26 cellular contexts compared by ENCODE assay signal in the genomic region with DNA sequence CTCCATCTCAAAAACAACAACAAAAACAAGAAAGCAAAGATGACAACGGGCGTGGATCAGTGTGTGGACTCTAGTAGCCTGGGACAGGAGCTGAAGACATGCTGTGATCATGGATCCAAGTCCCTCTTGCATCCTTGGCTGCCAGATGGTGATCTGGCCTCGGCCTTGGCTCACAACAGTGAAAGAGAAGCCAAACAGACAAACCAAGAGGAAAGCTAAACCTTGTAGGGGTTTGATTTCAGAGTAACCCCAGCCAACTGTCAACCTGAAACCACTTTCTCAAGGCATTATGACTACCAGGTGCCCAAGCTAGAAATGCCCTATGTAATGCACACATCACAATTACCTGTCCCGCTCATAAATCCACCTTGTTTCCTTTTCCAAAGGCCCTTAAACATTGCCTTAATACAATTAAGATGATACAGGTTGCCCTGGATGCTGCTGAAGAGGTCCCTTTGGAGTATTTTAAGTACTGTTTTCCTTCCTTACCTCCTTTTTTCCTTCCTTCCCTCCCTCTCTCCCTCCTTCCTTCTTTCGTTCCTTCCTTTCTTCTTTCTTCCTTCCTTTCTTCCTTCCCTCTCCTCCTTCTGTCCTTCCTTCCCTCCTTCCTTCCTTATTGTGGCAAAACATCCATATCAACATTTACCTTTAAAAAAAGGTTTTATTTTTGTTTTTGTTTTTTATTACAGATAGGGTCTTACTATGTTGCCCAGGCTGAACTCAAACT. TPM values are rescaled to one million over a fixed set of nuclear protein-coding genes. Genes with fewer than 3 reads are reported as not detected.
DNase-seq lines count a peak whose midpoint lies in the region; ATAC-seq lines count a peak whose summit lies in the region.
"Had no signal": no experiment of that assay in that cellular context is flagged by ENCODE, and none has a peak within 500 bp of the region (broad histone marks: within the 10 kb centered on the region; RNA-seq: fewer than 3 reads in every experiment).

No MANE protein-coding gene starts in this region.

- peaks cover 9% of the 10 kb centered on the region for H3K36me3 Mint-ChIP-seq in activated CD8-positive, alpha-beta memory T cell treated with anti-CD3 and anti-CD28 coated beads, Interleukin-2, amount 10 ng/mL, durations not matched to agents 7 days and 5 days
- no peaks in the 10 kb centered on the region for H3K36me3 Mint-ChIP-seq in stimulated activated effector memory CD8-positive, alpha-beta T cell treated with anti-CD3 and anti-CD28 coated beads, Interleukin-12 subunit alpha, Interleukin-12 subunit beta, amount 100 ng/mL, for 72 hours
- H3K36me3 Mint-ChIP-seq: activated naive CD4-positive, alpha-beta T cell treated with anti-CD3 and anti-CD28 coated beads, Interleukin-2, amount 10 ng/mL, durations not matched to agents 7 days and 5 days; immature natural killer cell; naive B cell had no signal

- peak; percentile 53 for ATAC-seq in activated CD8-positive, alpha-beta memory T cell treated with anti-CD3 and anti-CD28 coated beads, Interleukin-2, amount 10 ng/mL, durations not matched to agents 7 days and 5 days
- ATAC-seq in stimulated activated effector memory CD8-positive, alpha-beta T cell treated with anti-CD3 and anti-CD28 coated beads, Interleukin-12 subunit alpha, Interleukin-12 subunit beta, amount 100 ng/mL, for 72 hours = peak; percentile 72
- no peak for ATAC-seq in GM18861 (IDR thresholded peaks at IDR 0.05; ENCODE audit: unreplicated experiment)
- ATAC-seq: A549, left lung had no signal

- CTCF ChIA-PET in activated CD8-positive, alpha-beta memory T cell treated with anti-CD3 and anti-CD28 coated beads, Interleukin-2, amount 10 ng/mL, durations not matched to agents 7 days and 5 days (lab: Charles Lee) = interaction anchor here (1.0 to 1.6 kb wide), 4 partner anchors 11 to 35 kb away, joined by 3 to 4 read pairs (median 3); no protein-coding TSS in a partner anchor

- peaks cover 2% of the 10 kb centered on the region for H3K9me3 Mint-ChIP-seq in activated CD8-positive, alpha-beta memory T cell treated with anti-CD3 and anti-CD28 coated beads, Interleukin-2, amount 10 ng/mL, durations not matched to agents 7 days and 5 days (ENCODE audit: low read depth)
- no peaks in the 10 kb centered on the region for H3K9me3 Mint-ChIP-seq in stimulated activated effector memory CD8-positive, alpha-beta T cell treated with anti-CD3 and anti-CD28 coated beads, Interleukin-12 subunit alpha, Interleukin-12 subunit beta, amount 100 ng/mL, for 72 hours
- H3K9me3 Mint-ChIP-seq: CD4-positive, alpha-beta T cell had no signal

- no peak for DNase-seq in activated CD8-positive, alpha-beta memory T cell treated with anti-CD3 and anti-CD28 coated beads, Interleukin-2, amount 10 ng/mL, durations not matched to agents 7 days and 5 days
- DNase-seq in activated CD8-positive, alpha-beta memory T cell treated with anti-CD3 and anti-CD28 coated beads, Interleukin-2, amount 50 U/mL, for 4 hours = no peak
- DNase-seq in NCI-H446 treated with DMSO at 0.1 percent for 48 hours (lab: John Stamatoyannopoulos, UW) (peak; percentile 79), cerebellum (ENCODE audit: low spot score) (peak; percentile 85)
- no peak for DNase-seq in stimulated activated effector memory CD8-positive, alpha-beta T cell treated with anti-CD3 and anti-CD28 coated beads, Interleukin-12 subunit alpha, Interleukin-12 subunit beta, amount 100 ng/mL, for 72 hours (ENCODE audit: low spot score in 2 of 2)
- DNase-seq in central memory CD4-positive, alpha-beta T cell = no peak
- no peak for DNase-seq in activated CD4-positive, CD25-positive, alpha-beta regulatory T cell treated with anti-CD3 and anti-CD28 coated beads, Interleukin-2, amount 50 U/mL, for 72 hours
- DNase-seq: activated CD4-positive, alpha-beta T cell treated with anti-CD3 and anti-CD28 coated beads for 48 hours; activated naive CD4-positive, alpha-beta T cell treated with anti-CD3 and anti-CD28 coated beads, Interleukin-2, amount 10 ng/mL, durations not matched to agents 7 days and 5 days; AML-193; CD4-positive, alpha-beta T cell; dermis blood vessel endothelial cell; EL; hypothalamus; immature natural killer cell; left lung; naive B cell; NCI-H1105 treated with DMSO at 0.1 percent for 48 hours; NCI-H2029; NCI-H345; occipital lobe; PC-9; SHP77; stomach had no signal

- no peak overlapping the region for H3K27ac Mint-ChIP-seq in activated CD8-positive, alpha-beta memory T cell treated with anti-CD3 and anti-CD28 coated beads, Interleukin-2, amount 10 ng/mL, durations not matched to agents 7 days and 5 days
- no peak overlapping the region for H3K27ac Mint-ChIP-seq in stimulated activated effector memory CD8-positive, alpha-beta T cell treated with anti-CD3 and anti-CD28 coated beads, Interleukin-12 subunit alpha, Interleukin-12 subunit beta, amount 100 ng/mL, for 72 hours
- H3K27ac Mint-ChIP-seq: activated naive CD4-positive, alpha-beta T cell treated with anti-CD3 and anti-CD28 coated beads, Interleukin-2, amount 10 ng/mL, durations not matched to agents 7 days and 5 days; CD4-positive, alpha-beta T cell; immature natural killer cell had no signal

- no peak overlapping the region for H3K4me3 Mint-ChIP-seq in activated CD8-positive, alpha-beta memory T cell treated with anti-CD3 and anti-CD28 coated beads, Interleukin-2, amount 10 ng/mL, durations not matched to agents 7 days and 5 days
- H3K4me3 Mint-ChIP-seq in stimulated activated effector memory CD8-positive, alpha-beta T cell treated with anti-CD3 and anti-CD28 coated beads, Interleukin-12 subunit alpha, Interleukin-12 subunit beta, amount 100 ng/mL, for 72 hours = no peak overlapping the region
- H3K4me3 Mint-ChIP-seq: activated naive CD4-positive, alpha-beta T cell treated with anti-CD3 and anti-CD28 coated beads, Interleukin-2, amount 10 ng/mL, durations not matched to agents 7 days and 5 days; CD4-positive, alpha-beta T cell; immature natural killer cell had no signal

- H3K4me1 Mint-ChIP-seq in activated CD8-positive, alpha-beta memory T cell treated with anti-CD3 and anti-CD28 coated beads, Interleukin-2, amount 10 ng/mL, durations not matched to agents 7 days and 5 days = peaks cover 15% of the 10 kb centered on the region
- H3K4me1 Mint-ChIP-seq in stimulated activated effector memory CD8-positive, alpha-beta T cell treated with anti-CD3 and anti-CD28 coated beads, Interleukin-12 subunit alpha, Interleukin-12 subunit beta, amount 100 ng/mL, for 72 hours = peaks cover 17% of the 10 kb centered on the region
- H3K4me1 Mint-ChIP-seq: immature natural killer cell had no signal

- no peaks in the 10 kb centered on the region for H3K27me3 Mint-ChIP-seq in activated CD8-positive, alpha-beta memory T cell treated with anti-CD3 and anti-CD28 coated beads, Interleukin-2, amount 10 ng/mL, durations not matched to agents 7 days and 5 days
- H3K27me3 Mint-ChIP-seq: CD4-positive, alpha-beta T cell; naive B cell had no signal

RNA-seq across cellular contexts. Expression of a gene that starts 41.4 kb away (rescaled TPM):
- total RNA-seq in activated CD8-positive, alpha-beta memory T cell treated with anti-CD3 and anti-CD28 coated beads, Interleukin-2, amount 10 ng/mL, durations not matched to agents 7 days and 5 days = 1 to 10 TPM; 6.8 to 7.4 TPM
- total RNA-seq in cerebellum = 0.82 TPM

RNA-seq across cellular contexts. Expression of a gene that starts 47.7 kb away (rescaled TPM):
- total RNA-seq in activated CD8-positive, alpha-beta memory T cell treated with anti-CD3 and anti-CD28 coated beads, Interleukin-2, amount 10 ng/mL, durations not matched to agents 7 days and 5 days = 100 to 1,000 TPM; 199 to 211 TPM
- total RNA-seq in cerebellum = 173 TPM

Comparison
In these comparisons a context has a peak if more than half of its experiments do, and no peak if none do; other contexts are left out.
1. DNase-seq: peak in NCI-H446 treated with DMSO at 0.1 percent for 48 hours (single experiment) and cerebellum (single experiment); none in activated CD8-positive, alpha-beta memory T cell treated with anti-CD3 and anti-CD28 coated beads, Interleukin-2, amount 10 ng/mL, durations not matched to agents 7 days and 5 days (single experiment), activated CD8-positive, alpha-beta memory T cell treated with anti-CD3 and anti-CD28 coated beads, Interleukin-2, amount 50 U/mL, for 4 hours (single experiment), stimulated activated effector memory CD8-positive, alpha-beta T cell treated with anti-CD3 and anti-CD28 coated beads, Interleukin-12 subunit alpha, Interleukin-12 subunit beta, amount 100 ng/mL, for 72 hours (0 of 2), central memory CD4-positive, alpha-beta T cell (single experiment) and activated CD4-positive, CD25-positive, alpha-beta regulatory T cell treated with anti-CD3 and anti-CD28 coated beads, Interleukin-2, amount 50 U/mL, for 72 hours (single experiment).